In the genomic region with DNA sequence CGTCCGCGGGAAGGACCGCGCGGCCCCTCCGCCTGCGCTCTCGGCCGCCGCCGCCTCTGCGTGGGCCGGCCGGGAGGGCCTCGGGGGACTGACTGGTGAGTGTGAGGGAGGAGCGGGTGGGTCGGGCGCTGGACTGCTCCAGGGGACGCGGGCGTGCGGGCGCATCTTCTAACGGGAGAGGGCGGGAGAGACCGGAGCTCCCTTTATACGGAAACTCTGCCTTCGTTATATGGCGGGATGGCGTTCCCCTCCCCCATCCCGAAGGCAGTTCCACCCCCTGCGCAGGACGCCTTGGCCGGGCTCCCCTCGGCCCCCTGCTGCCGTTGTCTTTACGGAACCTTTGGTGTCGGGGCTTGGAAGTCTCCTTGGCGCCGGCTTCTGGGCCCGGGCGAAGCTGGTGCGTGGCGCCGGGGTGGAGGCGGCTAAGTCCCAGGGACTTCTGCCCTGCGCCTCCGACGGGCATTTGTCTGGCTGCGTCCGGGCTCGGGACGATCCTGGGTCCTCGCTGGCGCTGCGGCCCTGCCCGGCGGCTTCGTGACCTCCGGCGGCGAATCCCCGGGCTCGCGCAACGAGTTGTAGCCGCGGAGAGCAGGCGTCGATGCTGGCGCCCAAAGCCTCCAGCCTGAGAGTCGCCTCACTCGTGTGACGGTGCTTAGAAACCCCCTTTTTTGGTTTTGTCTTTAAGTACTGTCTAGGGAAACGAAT, we compare ENCODE assay signal across 8 cellular contexts. TPM values are rescaled to one million over a fixed set of nuclear protein-coding genes. Genes with fewer than 3 reads are reported as not detected.
DNase-seq lines count a peak whose midpoint lies in the region; ATAC-seq and TF ChIP-seq lines count a peak whose summit lies in the region.

No MANE protein-coding gene starts in this region.

- intact Hi-C loops in Caco-2 (cut with micrococcal nuclease; ENCODE audit: unreplicated experiment): loop anchor here (2.0 to 10.0 kb wide), 2 partner anchors 23 to 889 kb away; a partner anchor contains a TSS
- intact Hi-C loops in Panc1 (cut with micrococcal nuclease; ENCODE audit: unreplicated experiment): loop anchor here (5.0 kb wide), 1 partner anchor 239 kb away; a partner anchor contains a TSS

- H3K4me3 Mint-ChIP-seq in Caco-2 (ENCODE audit: unreplicated experiment): peak overlapping the region; percentile 78
- H3K4me3 Mint-ChIP-seq in naive thymus-derived CD8-positive, alpha-beta T cell: peak overlapping the region; percentile 83 to 97 (median 88)
- H3K4me3 Mint-ChIP-seq in stimulated activated naive CD8-positive, alpha-beta T cell treated with anti-CD3 and anti-CD28 coated beads, Interleukin-15, Interleukin-2, amounts not matched to agents 100 ng/mL and 50 ng/mL, for 24 hours: peak overlapping the region; percentile 95

- no peaks in the 10 kb centered on the region for H3K36me3 ChIP-seq in Caco-2 (ENCODE audit: control insufficient read depth, insufficient read depth, low read length)
- peaks cover 13% of the 10 kb centered on the region for H3K36me3 ChIP-seq in Panc1 (ENCODE audit: control insufficient read depth, insufficient read depth, low read length)

- POLR2A ChIA-PET in Caco-2 (lab: Charles Lee): interaction anchor here (0.5 to 0.8 kb wide), 3 partner anchors 176 to 239 kb away, joined by 3 read pairs; a partner anchor contains a TSS
- POLR2A ChIA-PET in Panc1 (lab: Charles Lee): no interaction called here
- POLR2A ChIA-PET in naive thymus-derived CD8-positive, alpha-beta T cell (lab: Charles Lee): interaction anchor here (0.6 to 6.0 kb wide), 11 partner anchors 24 to 1589 kb away, joined by 3 to 72 read pairs (median 4); a partner anchor contains a TSS

- peaks cover 6% of the 10 kb centered on the region for H3K4me1 Mint-ChIP-seq in Caco-2 (ENCODE audit: low read depth, unreplicated experiment)
- peaks cover 13 to 45% (median 38%) of the 10 kb centered on the region in 4 donors for H3K4me1 Mint-ChIP-seq in naive thymus-derived CD8-positive, alpha-beta T cell
- peaks cover 44% of the 10 kb centered on the region for H3K4me1 Mint-ChIP-seq in stimulated activated naive CD8-positive, alpha-beta T cell treated with anti-CD3 and anti-CD28 coated beads, Interleukin-15, Interleukin-2, amounts not matched to agents 100 ng/mL and 50 ng/mL, for 24 hours (ENCODE audit: low read depth)

- H3K36me3 Mint-ChIP-seq in Caco-2 (ENCODE audit: insufficient read depth, unreplicated experiment): peaks cover 21% of the 10 kb centered on the region
- H3K36me3 Mint-ChIP-seq in naive thymus-derived CD8-positive, alpha-beta T cell: peaks cover 0 to 32% (median 0%) of the 10 kb centered on the region in 3 donors
- peaks cover 31% of the 10 kb centered on the region for H3K36me3 Mint-ChIP-seq in stimulated activated naive CD8-positive, alpha-beta T cell treated with anti-CD3 and anti-CD28 coated beads, Interleukin-15, Interleukin-2, amounts not matched to agents 100 ng/mL and 50 ng/mL, for 24 hours (ENCODE audit: low read depth)

- peak; percentile 37 for ATAC-seq in GM21367 (IDR thresholded peaks at IDR 0.05; ENCODE audit: unreplicated experiment)
- ATAC-seq in Panc1: peak; percentile 76
- ATAC-seq in naive thymus-derived CD8-positive, alpha-beta T cell: peak; percentile 48 to 56

- H3K4me3 ChIP-seq in Caco-2 (ENCODE audit: low read depth, low read length) (peak overlapping the region; percentile 76), Panc1 (ENCODE audit: low read depth in 2 of 2, low read length in 2 of 2) (peak overlapping the region; percentile 87 to 89), fibroblast of mammary gland (ENCODE audit: control insufficient read depth, low read depth, low read length) (peak overlapping the region; percentile 69)

- no TSS peak for BruUV-seq in Caco-2 (replicated peaks; lab: Mats Ljungman, UMichigan)
- no TSS peak for BruUV-seq in Panc1 (replicated peaks; lab: Mats Ljungman, UMichigan)

- H3K9me3 Mint-ChIP-seq in Caco-2 (ENCODE audit: unreplicated experiment): no peaks in the 10 kb centered on the region
- H3K9me3 Mint-ChIP-seq in naive thymus-derived CD8-positive, alpha-beta T cell: no peaks in the 10 kb centered on the region
- no peaks in the 10 kb centered on the region for H3K9me3 Mint-ChIP-seq in stimulated activated naive CD8-positive, alpha-beta T cell treated with anti-CD3 and anti-CD28 coated beads, Interleukin-15, Interleukin-2, amounts not matched to agents 100 ng/mL and 50 ng/mL, for 24 hours

- H3K27me3 ChIP-seq in Caco-2 (replicated peaks; ENCODE audit: control insufficient read depth, insufficient read depth, low read length): no peaks in the 10 kb centered on the region
- no peaks in the 10 kb centered on the region for H3K27me3 ChIP-seq in Panc1 (ENCODE audit: control insufficient read depth, insufficient read depth, low read length)

- peak overlapping the region; percentile 90 for H3K27ac ChIP-seq in Panc1 (ENCODE audit: low read length)

- TF ChIP-seq CTCF in Caco-2 (IDR thresholded peaks at IDR 0.05; ENCODE audit: insufficient read depth in 1 of 2, low read depth in 1 of 2, low read length in 1 of 2, severe bottlenecking in 1 of 2, unreplicated experiment in 1 of 2): no peak
- TF ChIP-seq CTCF in Panc1 (IDR thresholded peaks at IDR 0.05): no peak
- TF ChIP-seq CTCF in fibroblast of mammary gland (conservative IDR thresholded peaks at IDR 0.05; ENCODE audit: control insufficient read depth, insufficient read depth, low read depth, low read length): no peak

- CTCF ChIA-PET in Caco-2 (lab: Charles Lee) (no interaction called here), Panc1 (lab: Charles Lee) (no interaction called here)

- H3K9me3 ChIP-seq in Caco-2 (no peaks in the 10 kb centered on the region), Panc1 (ENCODE audit: control insufficient read depth, insufficient read depth, low read depth, low read length) (no peaks in the 10 kb centered on the region)

- H3K27me3 Mint-ChIP-seq in Caco-2 (ENCODE audit: insufficient read depth, unreplicated experiment): no peaks in the 10 kb centered on the region
- no peaks in the 10 kb centered on the region for H3K27me3 Mint-ChIP-seq in naive thymus-derived CD8-positive, alpha-beta T cell
- no peaks in the 10 kb centered on the region for H3K27me3 Mint-ChIP-seq in stimulated activated naive CD8-positive, alpha-beta T cell treated with anti-CD3 and anti-CD28 coated beads, Interleukin-15, Interleukin-2, amounts not matched to agents 100 ng/mL and 50 ng/mL, for 24 hours

- peak overlapping the region; percentile 48 for H3K27ac Mint-ChIP-seq in Caco-2 (ENCODE audit: unreplicated experiment)
- H3K27ac Mint-ChIP-seq in naive thymus-derived CD8-positive, alpha-beta T cell: peak overlapping the region; percentile 92 to 96 (median 95)
- H3K27ac Mint-ChIP-seq in stimulated activated naive CD8-positive, alpha-beta T cell treated with anti-CD3 and anti-CD28 coated beads, Interleukin-15, Interleukin-2, amounts not matched to agents 100 ng/mL and 50 ng/mL, for 24 hours: peak overlapping the region; percentile 97

- peaks cover 5% of the 10 kb centered on the region; the same call in 1 of the 2 replicates for H3K4me1 ChIP-seq in Caco-2
- peaks cover 20% of the 10 kb centered on the region for H3K4me1 ChIP-seq in Panc1 (ENCODE audit: control insufficient read depth, insufficient read depth, low read length)

- peak; percentile 70 to 72 for DNase-seq in Caco-2
- peak; percentile 38 for DNase-seq in HS-5 (ENCODE audit: low read depth)
- no peak for DNase-seq in Panc1 (ENCODE audit: low read depth, low spot score)
- peak; percentile 30 to 36 for DNase-seq in activated T-helper 1 cell treated with anti-CD3 and anti-CD28 coated beads, Interleukin-2, amount 50 U/mL, for 16 hours (ENCODE audit: low read depth in 1 of 2, low spot score in 1 of 2)
- DNase-seq in fibroblast of mammary gland (ENCODE audit: low read depth): peak; percentile 81
- peak; percentile 39 to 81 (median 64) for DNase-seq in naive thymus-derived CD8-positive, alpha-beta T cell

- in situ Hi-C loops in Panc1 (cut with HindIII; ENCODE audit: low pct_unique_long_range_greater_than_20kb, low sequenced_read_pairs): no loop called here

RNA-seq across cellular contexts. Expression of a gene that starts 0.5 kb away (rescaled TPM):
- total RNA-seq in Caco-2 (2022) (28.6 TPM in 2 replicates), Panc1 (2021; ENCODE audit: unreplicated experiment) (56.1 TPM)
- polyA plus RNA-seq in Panc1 (2012; ENCODE audit: insufficient read length): 25.7 TPM
- total RNA-seq in naive thymus-derived CD8-positive, alpha-beta T cell: 10 to 100 TPM; 64.7 to 65.2 TPM
- 10 to 100 TPM; 56.5 to 63.0 (median 60.1) TPM for polyA plus RNA-seq in naive thymus-derived CD8-positive, alpha-beta T cell

RNA-seq across cellular contexts. Expression of a gene that starts 24.2 kb away (rescaled TPM):
- total RNA-seq in Caco-2 (2022): 46.3 and 53.9 TPM in 2 replicates
- total RNA-seq in Panc1 (2021; ENCODE audit: unreplicated experiment): 73.5 TPM
- polyA plus RNA-seq in Panc1 (2012; ENCODE audit: insufficient read length): 20.8 TPM
- 10 to 100 TPM; 49.0 to 57.3 TPM for total RNA-seq in naive thymus-derived CD8-positive, alpha-beta T cell
- 1 to 10 TPM; 4.9 to 9.5 (median 8.8) TPM for polyA plus RNA-seq in naive thymus-derived CD8-positive, alpha-beta T cell
